1 cellular context compared by ENCODE assay signal in the genomic region with DNA sequence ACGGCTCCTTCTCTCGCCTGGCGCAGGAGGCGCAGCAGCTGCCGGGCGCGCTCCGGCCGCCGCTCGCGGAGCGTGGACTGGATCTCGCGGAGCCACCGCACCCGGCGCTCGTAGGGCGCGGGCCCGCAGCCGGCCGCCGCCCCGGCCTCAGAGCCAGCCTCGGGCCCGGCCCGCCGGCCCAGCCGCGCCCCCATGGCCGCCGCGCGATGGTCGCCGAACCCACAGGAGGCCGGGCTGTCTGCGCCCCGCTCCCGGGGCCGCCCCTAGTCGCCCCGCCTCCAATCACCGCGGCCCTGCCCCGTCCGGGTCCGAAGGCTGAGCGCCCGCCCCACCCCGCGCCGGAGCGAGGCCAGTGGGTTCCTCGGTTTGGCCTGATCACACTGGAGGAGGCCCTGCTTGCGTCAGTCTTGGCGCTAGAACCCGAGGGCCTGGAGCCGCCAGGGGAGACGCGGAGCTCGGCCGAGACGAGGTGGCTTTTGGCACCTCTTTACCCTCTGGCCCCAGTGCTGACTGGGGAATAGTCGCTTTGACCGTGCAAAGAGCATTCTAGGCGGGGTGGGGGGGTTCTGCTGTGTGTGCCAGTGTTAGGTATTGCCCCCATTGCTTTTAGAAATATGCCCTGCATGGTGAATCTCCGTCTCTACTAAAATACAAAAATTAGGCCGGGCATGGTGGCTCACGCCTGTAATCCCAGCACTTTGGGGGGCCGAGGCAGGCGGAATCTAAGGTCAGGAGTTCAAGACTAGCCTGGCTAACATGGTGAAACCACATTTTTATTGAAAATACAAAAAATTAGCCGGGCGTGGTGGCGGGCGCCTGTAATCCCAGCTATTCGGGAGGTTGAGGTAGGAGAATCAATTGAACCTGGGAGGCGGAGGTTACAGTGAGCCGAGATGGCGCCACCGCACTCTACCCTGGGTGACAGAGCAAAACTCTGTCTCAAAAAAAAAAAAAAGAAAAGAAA.
TF ChIP-seq lines count a peak whose summit lies in the region.

A gene with protein sequence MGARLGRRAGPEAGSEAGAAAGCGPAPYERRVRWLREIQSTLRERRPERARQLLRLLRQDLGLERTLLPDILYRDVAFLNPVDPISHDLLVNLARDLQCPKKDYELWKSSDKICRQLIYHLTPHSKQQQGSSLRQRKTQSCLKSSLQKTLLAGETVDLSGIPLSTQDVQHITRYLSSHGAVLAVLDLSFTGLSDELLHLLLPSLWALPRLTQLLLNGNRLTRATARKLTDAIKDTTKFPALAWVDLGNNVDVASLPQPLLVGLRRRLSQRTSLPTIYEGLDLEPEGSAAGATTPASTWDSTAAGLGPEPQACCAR (minus strand): TSS at position 228 of the 964 bp plus-strand sequence. CDS start 34 bp downstream, at position 194.

TF ChIP-seq in HepG2, 621 proteins besides CTCF, POLR2A, EP300 and RAD21 (continued from another document and continues in another):
- TF ChIP-seq RFXAP (CRISPR knock-in tag; IDR thresholded peaks at IDR 0.05; ENCODE audit: borderline replicate concordance) (peak; percentile 40), GATAD1 (CRISPR knock-in tag; IDR thresholded peaks at IDR 0.05) (peak; percentile 48; the same call in 1 of the 2 replicates), MEIS2 (CRISPR knock-in tag; IDR thresholded peaks at IDR 0.05) (peak; percentile 76; the same call in 1 of the 2 replicates), CHCHD3 (CRISPR knock-in tag; IDR thresholded peaks at IDR 0.05) (no peak), DPF2 (CRISPR knock-in tag; IDR thresholded peaks at IDR 0.05; ENCODE audit: borderline replicate concordance, low read depth) (0 out of 2 replicates have a peak, but pooled peaks have one; percentile 38), HES4 (CRISPR knock-in tag; IDR thresholded peaks at IDR 0.05; ENCODE audit: borderline replicate concordance) (no peak), ZNF839 (CRISPR knock-in tag; IDR thresholded peaks at IDR 0.05; ENCODE audit: borderline replicate concordance) (no peak), SRY (CRISPR knock-in tag; IDR thresholded peaks at IDR 0.05) (no peak), ZNF335 (CRISPR knock-in tag; IDR thresholded peaks at IDR 0.05) (0 out of 2 replicates have a peak, but pooled peaks have one; percentile 34), ZNF564 (CRISPR knock-in tag; IDR thresholded peaks at IDR 0.05) (no peak), REPIN1 (CRISPR knock-in tag; IDR thresholded peaks at IDR 0.05; ENCODE audit: borderline replicate concordance, low read depth) (peak; percentile 77; the same call in 1 of the 2 replicates), KAT2B (IDR thresholded peaks at IDR 0.05; ENCODE audit: borderline replicate concordance, low read depth, low read length) (no peak), ZNF430 (CRISPR knock-in tag; IDR thresholded peaks at IDR 0.05) (0 out of 2 replicates have a peak, but pooled peaks have one; percentile 22), MXD4 (CRISPR knock-in tag; IDR thresholded peaks at IDR 0.05) (0 out of 2 replicates have a peak, but pooled peaks have one; percentile 47), SALL1 (CRISPR knock-in tag; IDR thresholded peaks at IDR 0.05) (peak; percentile 81), NFKB2 (CRISPR knock-in tag; IDR thresholded peaks at IDR 0.05; ENCODE audit: borderline replicate concordance) (peak; percentile 27; the same call in 1 of the 2 replicates), ZEB1 (IDR thresholded peaks at IDR 0.05; ENCODE audit: insufficient replicate concordance, low read depth) (no peak), SPEN (CRISPR knock-in tag; IDR thresholded peaks at IDR 0.05; ENCODE audit: low read depth) (peak; percentile 86), ZFY (CRISPR knock-in tag; IDR thresholded peaks at IDR 0.05) (peak; percentile 89), HNRNPL (IDR thresholded peaks at IDR 0.05; ENCODE audit: low read depth, low read length) (peak; percentile 76; the same call in 1 of the 2 replicates), AGO1 (IDR thresholded peaks at IDR 0.05; ENCODE audit: low read depth, low read length, poor library complexity, severe bottlenecking) (no peak), ZNF670 (CRISPR knock-in tag; IDR thresholded peaks at IDR 0.05; ENCODE audit: borderline replicate concordance) (peak; percentile 93), RFX5 (IDR thresholded peaks at IDR 0.05; ENCODE audit: low read depth, low read length) (no peak), ELF1 (CRISPR knock-in tag; IDR thresholded peaks at IDR 0.05) (peak; percentile 37; the same call in 1 of the 2 replicates), CC2D1A (CRISPR knock-in tag; IDR thresholded peaks at IDR 0.05) (no peak), KDM4B (CRISPR knock-in tag; IDR thresholded peaks at IDR 0.05) (peak; percentile 81; the same call in 1 of the 2 replicates), NAIF1 (CRISPR knock-in tag; IDR thresholded peaks at IDR 0.05; ENCODE audit: borderline replicate concordance) (no peak; the same call in 1 of the 2 replicates), MED1 (CRISPR knock-in tag; IDR thresholded peaks at IDR 0.05) (peak; percentile 80), ARNT (IDR thresholded peaks at IDR 0.05) (no peak), SRSF4 (IDR thresholded peaks at IDR 0.05; ENCODE audit: low read depth, low read length, poor library complexity, severe bottlenecking) (no peak), POGZ (CRISPR knock-in tag; IDR thresholded peaks at IDR 0.05) (peak; percentile 42; the same call in 1 of the 2 replicates), ZFP36 (IDR thresholded peaks at IDR 0.05; ENCODE audit: borderline replicate concordance, low read depth, low read length, partially characterized antibody) (no peak), RBFOX2 (IDR thresholded peaks at IDR 0.05; ENCODE audit: low read depth, low read length) (peak; percentile 93), ZNF841 (CRISPR knock-in tag; IDR thresholded peaks at IDR 0.05; ENCODE audit: borderline replicate concordance) (no peak), RBM22 (optimal IDR thresholded peaks at IDR 0.05; ENCODE audit: low read length) (peak; percentile 27), SSRP1 (CRISPR knock-in tag; IDR thresholded peaks at IDR 0.05) (0 out of 2 replicates have a peak, but pooled peaks have one; percentile 40), ZNF644 (CRISPR knock-in tag; IDR thresholded peaks at IDR 0.05; ENCODE audit: low read depth) (peak; percentile 24; the same call in 1 of the 2 replicates), RCOR2 (CRISPR knock-in tag; IDR thresholded peaks at IDR 0.05) (no peak), BRCA1 (CRISPR knock-in tag; IDR thresholded peaks at IDR 0.05) (no peak)
- TF ChIP-seq, protein P1, sequence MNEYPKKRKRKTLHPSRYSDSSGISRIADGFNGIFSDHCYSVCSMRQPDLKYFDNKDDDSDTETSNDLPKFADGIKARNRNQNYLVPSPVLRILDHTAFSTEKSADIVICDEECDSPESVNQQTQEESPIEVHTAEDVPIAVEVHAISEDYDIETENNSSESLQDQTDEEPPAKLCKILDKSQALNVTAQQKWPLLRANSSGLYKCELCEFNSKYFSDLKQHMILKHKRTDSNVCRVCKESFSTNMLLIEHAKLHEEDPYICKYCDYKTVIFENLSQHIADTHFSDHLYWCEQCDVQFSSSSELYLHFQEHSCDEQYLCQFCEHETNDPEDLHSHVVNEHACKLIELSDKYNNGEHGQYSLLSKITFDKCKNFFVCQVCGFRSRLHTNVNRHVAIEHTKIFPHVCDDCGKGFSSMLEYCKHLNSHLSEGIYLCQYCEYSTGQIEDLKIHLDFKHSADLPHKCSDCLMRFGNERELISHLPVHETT (CRISPR knock-in tag; conservative IDR thresholded peaks at IDR 0.05) = peak; percentile 61; the same call in 1 of the 2 replicates
- TF ChIP-seq, protein P2, sequence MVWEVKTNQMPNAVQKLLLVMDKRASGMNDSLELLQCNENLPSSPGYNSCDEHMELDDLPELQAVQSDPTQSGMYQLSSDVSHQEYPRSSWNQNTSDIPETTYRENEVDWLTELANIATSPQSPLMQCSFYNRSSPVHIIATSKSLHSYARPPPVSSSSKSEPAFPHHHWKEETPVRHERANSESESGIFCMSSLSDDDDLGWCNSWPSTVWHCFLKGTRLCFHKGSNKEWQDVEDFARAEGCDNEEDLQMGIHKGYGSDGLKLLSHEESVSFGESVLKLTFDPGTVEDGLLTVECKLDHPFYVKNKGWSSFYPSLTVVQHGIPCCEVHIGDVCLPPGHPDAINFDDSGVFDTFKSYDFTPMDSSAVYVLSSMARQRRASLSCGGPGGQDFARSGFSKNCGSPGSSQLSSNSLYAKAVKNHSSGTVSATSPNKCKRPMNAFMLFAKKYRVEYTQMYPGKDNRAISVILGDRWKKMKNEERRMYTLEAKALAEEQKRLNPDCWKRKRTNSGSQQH (CRISPR knock-in tag; IDR thresholded peaks at IDR 0.05; ENCODE audit: low read depth) = peak; percentile 71; the same call in 1 of the 2 replicates
- TF ChIP-seq, protein P3, sequence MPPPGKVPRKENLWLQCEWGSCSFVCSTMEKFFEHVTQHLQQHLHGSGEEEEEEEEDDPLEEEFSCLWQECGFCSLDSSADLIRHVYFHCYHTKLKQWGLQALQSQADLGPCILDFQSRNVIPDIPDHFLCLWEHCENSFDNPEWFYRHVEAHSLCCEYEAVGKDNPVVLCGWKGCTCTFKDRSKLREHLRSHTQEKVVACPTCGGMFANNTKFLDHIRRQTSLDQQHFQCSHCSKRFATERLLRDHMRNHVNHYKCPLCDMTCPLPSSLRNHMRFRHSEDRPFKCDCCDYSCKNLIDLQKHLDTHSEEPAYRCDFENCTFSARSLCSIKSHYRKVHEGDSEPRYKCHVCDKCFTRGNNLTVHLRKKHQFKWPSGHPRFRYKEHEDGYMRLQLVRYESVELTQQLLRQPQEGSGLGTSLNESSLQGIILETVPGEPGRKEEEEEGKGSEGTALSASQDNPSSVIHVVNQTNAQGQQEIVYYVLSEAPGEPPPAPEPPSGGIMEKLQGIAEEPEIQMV (CRISPR knock-in tag; IDR thresholded peaks at IDR 0.05; ENCODE audit: low read depth) = peak; percentile 77; the same call in 1 of the 2 replicates
- TF ChIP-seq, protein P4, sequence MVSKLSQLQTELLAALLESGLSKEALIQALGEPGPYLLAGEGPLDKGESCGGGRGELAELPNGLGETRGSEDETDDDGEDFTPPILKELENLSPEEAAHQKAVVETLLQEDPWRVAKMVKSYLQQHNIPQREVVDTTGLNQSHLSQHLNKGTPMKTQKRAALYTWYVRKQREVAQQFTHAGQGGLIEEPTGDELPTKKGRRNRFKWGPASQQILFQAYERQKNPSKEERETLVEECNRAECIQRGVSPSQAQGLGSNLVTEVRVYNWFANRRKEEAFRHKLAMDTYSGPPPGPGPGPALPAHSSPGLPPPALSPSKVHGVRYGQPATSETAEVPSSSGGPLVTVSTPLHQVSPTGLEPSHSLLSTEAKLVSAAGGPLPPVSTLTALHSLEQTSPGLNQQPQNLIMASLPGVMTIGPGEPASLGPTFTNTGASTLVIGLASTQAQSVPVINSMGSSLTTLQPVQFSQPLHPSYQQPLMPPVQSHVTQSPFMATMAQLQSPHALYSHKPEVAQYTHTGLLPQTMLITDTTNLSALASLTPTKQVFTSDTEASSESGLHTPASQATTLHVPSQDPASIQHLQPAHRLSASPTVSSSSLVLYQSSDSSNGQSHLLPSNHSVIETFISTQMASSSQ (IDR thresholded peaks at IDR 0.05; ENCODE audit: low read depth) = no peak
- TF ChIP-seq, protein P4 (CRISPR knock-in tag; IDR thresholded peaks at IDR 0.05; ENCODE audit: borderline replicate concordance) = peak; percentile 80; the same call in 1 of the 2 replicates
- TF ChIP-seq, protein P5, sequence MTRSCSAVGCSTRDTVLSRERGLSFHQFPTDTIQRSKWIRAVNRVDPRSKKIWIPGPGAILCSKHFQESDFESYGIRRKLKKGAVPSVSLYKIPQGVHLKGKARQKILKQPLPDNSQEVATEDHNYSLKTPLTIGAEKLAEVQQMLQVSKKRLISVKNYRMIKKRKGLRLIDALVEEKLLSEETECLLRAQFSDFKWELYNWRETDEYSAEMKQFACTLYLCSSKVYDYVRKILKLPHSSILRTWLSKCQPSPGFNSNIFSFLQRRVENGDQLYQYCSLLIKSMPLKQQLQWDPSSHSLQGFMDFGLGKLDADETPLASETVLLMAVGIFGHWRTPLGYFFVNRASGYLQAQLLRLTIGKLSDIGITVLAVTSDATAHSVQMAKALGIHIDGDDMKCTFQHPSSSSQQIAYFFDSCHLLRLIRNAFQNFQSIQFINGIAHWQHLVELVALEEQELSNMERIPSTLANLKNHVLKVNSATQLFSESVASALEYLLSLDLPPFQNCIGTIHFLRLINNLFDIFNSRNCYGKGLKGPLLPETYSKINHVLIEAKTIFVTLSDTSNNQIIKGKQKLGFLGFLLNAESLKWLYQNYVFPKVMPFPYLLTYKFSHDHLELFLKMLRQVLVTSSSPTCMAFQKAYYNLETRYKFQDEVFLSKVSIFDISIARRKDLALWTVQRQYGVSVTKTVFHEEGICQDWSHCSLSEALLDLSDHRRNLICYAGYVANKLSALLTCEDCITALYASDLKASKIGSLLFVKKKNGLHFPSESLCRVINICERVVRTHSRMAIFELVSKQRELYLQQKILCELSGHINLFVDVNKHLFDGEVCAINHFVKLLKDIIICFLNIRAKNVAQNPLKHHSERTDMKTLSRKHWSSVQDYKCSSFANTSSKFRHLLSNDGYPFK (CRISPR knock-in tag; IDR thresholded peaks at IDR 0.05; ENCODE audit: borderline replicate concordance) = peak; percentile 43; the same call in 1 of the 2 replicates
- TF ChIP-seq, protein P6, sequence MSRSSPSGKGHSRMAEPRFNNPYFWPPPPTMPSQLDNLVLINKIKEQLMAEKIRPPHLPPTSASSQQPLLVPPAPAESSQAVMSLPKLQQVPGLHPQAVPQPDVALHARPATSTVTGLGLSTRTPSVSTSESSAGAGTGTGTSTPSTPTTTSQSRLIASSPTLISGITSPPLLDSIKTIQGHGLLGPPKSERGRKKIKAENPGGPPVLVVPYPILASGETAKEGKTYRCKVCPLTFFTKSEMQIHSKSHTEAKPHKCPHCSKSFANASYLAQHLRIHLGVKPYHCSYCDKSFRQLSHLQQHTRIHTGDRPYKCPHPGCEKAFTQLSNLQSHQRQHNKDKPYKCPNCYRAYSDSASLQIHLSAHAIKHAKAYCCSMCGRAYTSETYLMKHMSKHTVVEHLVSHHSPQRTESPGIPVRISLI (CRISPR knock-in tag; IDR thresholded peaks at IDR 0.05; ENCODE audit: borderline replicate concordance) = no peak
- TF ChIP-seq, protein P7, sequence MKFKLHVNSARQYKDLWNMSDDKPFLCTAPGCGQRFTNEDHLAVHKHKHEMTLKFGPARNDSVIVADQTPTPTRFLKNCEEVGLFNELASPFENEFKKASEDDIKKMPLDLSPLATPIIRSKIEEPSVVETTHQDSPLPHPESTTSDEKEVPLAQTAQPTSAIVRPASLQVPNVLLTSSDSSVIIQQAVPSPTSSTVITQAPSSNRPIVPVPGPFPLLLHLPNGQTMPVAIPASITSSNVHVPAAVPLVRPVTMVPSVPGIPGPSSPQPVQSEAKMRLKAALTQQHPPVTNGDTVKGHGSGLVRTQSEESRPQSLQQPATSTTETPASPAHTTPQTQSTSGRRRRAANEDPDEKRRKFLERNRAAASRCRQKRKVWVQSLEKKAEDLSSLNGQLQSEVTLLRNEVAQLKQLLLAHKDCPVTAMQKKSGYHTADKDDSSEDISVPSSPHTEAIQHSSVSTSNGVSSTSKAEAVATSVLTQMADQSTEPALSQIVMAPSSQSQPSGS (CRISPR knock-in tag; IDR thresholded peaks at IDR 0.05) = peak; percentile 69
